Comparison of ENCODE assay signal across 5 cellular contexts in the genomic region with DNA sequence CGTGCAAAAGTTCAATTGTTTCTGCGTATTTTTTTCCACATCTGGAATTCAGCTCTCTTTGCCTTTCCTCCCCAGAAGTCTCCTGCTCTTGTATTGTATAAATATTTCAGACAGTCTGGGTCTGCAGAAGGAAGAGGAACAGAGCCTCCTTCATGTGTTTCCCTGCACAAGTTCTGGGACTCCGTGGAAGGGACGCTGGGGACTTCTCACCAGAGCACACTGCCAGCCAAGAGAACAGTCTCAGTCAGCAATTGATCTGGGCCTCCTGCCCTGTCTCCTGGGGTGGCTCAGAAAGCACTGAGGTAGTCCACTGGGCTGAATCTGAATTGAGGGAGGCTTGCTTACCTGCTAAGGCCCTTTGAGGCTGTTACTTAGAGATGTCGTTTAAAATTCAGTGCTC.
"Had no signal": no experiment of that assay in that cellular context is flagged by ENCODE, and none has a peak within 500 bp of the region (broad histone marks: within the 10 kb centered on the region; RNA-seq: fewer than 3 reads in every experiment).

No MANE protein-coding gene starts in this region.

- H3K36me3 Mint-ChIP-seq: IgD-negative memory B cell had no signal

- H3K4me3 ChIP-seq: GM23338 had no signal

- H3K4me3 Mint-ChIP-seq: GM23338, H9, IgD-negative memory B cell had no signal

- H3K27ac Mint-ChIP-seq: GM23338, H9, IgD-negative memory B cell had no signal

- H2AFZ ChIP-seq: GM23338 had no signal

- H3K9me3 Mint-ChIP-seq: GM23338, H9, IgD-negative memory B cell had no signal

- H3K4me2 ChIP-seq: GM23338 had no signal

- DNase-seq: H9, HCEC 1CT had no signal

- ATAC-seq: GM23338, HepG2 had no signal

- H3K4me1 Mint-ChIP-seq: H9, IgD-negative memory B cell had no signal
